ENCODE assay signal across 15 cellular contexts in genomic region chr17:9725575-9725974, GRCh38.
DNase-seq lines count a peak whose midpoint lies in the region; ATAC-seq and TF ChIP-seq lines count a peak whose summit lies in the region.
"Had no signal": no experiment of that assay in that cellular context is flagged by ENCODE, and none has a peak within 500 bp of the region (broad histone marks: within the 10 kb centered on the region; RNA-seq: fewer than 3 reads in every experiment).

No MANE protein-coding gene starts in this region.

- H2AFZ ChIP-seq in Loucy (ENCODE audit: low read length) (no peak overlapping the region), neural progenitor cell (replicated peaks) (peak overlapping the region; percentile 2)

- H3K4me1 Mint-ChIP-seq in central memory CD8-positive, alpha-beta T cell = no peaks in the 10 kb centered on the region
- H3K4me1 Mint-ChIP-seq in neural progenitor cell = peaks cover 22% of the 10 kb centered on the region
- H3K4me1 Mint-ChIP-seq in activated naive CD8-positive, alpha-beta T cell treated with anti-CD3 and anti-CD28 coated beads, Interleukin-2, amount 50 U/mL, for 24 hours = peaks cover 2% of the 10 kb centered on the region
- no peaks in the 10 kb centered on the region for H3K4me1 Mint-ChIP-seq in activated T-cell treated with anti-CD3 and anti-CD28 coated beads, Interleukin-2, amount 50 U/mL, for 24 hours (ENCODE audit: low read depth)
- H3K4me1 Mint-ChIP-seq: activated CD4-positive, alpha-beta T cell treated with anti-CD3 and anti-CD28 coated beads, Interleukin-2, amount 10 ng/mL, durations not matched to agents 7 days and 5 days had no signal

- H3K27me3 ChIP-seq in BLaER1 = no peaks in the 10 kb centered on the region
- H3K27me3 ChIP-seq in Loucy (ENCODE audit: insufficient read depth, low read length, poor library complexity, severe bottlenecking) = no peaks in the 10 kb centered on the region
- no peaks in the 10 kb centered on the region for H3K27me3 ChIP-seq in neural progenitor cell
- H3K27me3 ChIP-seq: ovary had no signal

- H3K36me3 Mint-ChIP-seq in central memory CD8-positive, alpha-beta T cell (ENCODE audit: insufficient read depth) = no peaks in the 10 kb centered on the region
- no peaks in the 10 kb centered on the region for H3K36me3 Mint-ChIP-seq in neural progenitor cell
- H3K36me3 Mint-ChIP-seq in activated naive CD8-positive, alpha-beta T cell treated with anti-CD3 and anti-CD28 coated beads, Interleukin-2, amount 50 U/mL, for 24 hours (ENCODE audit: low read depth) = no peaks in the 10 kb centered on the region
- H3K36me3 Mint-ChIP-seq in activated T-cell treated with anti-CD3 and anti-CD28 coated beads, Interleukin-2, amount 50 U/mL, for 24 hours (ENCODE audit: low read depth) = no peaks in the 10 kb centered on the region

- peak overlapping the region; percentile 32 for H3K27ac Mint-ChIP-seq in central memory CD8-positive, alpha-beta T cell (ENCODE audit: low read depth)
- peak overlapping the region; percentile 78 for H3K27ac Mint-ChIP-seq in neural progenitor cell
- no peak overlapping the region for H3K27ac Mint-ChIP-seq in activated naive CD8-positive, alpha-beta T cell treated with anti-CD3 and anti-CD28 coated beads, Interleukin-2, amount 50 U/mL, for 24 hours
- no peak overlapping the region for H3K27ac Mint-ChIP-seq in activated T-cell treated with anti-CD3 and anti-CD28 coated beads, Interleukin-2, amount 50 U/mL, for 24 hours
- H3K27ac Mint-ChIP-seq: activated CD4-positive, alpha-beta T cell treated with anti-CD3 and anti-CD28 coated beads, Interleukin-2, amount 10 ng/mL, durations not matched to agents 7 days and 5 days; activated T-cell treated with anti-CD3 and anti-CD28 coated beads, Interleukin-2, amount 50 U/mL, for 72 hours had no signal

- no peaks in the 10 kb centered on the region for H3K79me2 ChIP-seq in Loucy (ENCODE audit: insufficient read depth, low read length)
- H3K79me2 ChIP-seq in neural progenitor cell (ENCODE audit: low read depth) = no peaks in the 10 kb centered on the region

- H3K4me1 ChIP-seq in BLaER1 (peaks cover 35% of the 10 kb centered on the region), Loucy (ENCODE audit: insufficient read depth, low read length, poor library complexity, severe bottlenecking) (peaks cover 14% of the 10 kb centered on the region), neural progenitor cell (peaks cover 17% of the 10 kb centered on the region)

- ATAC-seq in central memory CD8-positive, alpha-beta T cell (replicated peaks; ENCODE audit: extremely low read depth, poor library complexity, severe bottlenecking) = no peak
- no peak for ATAC-seq in activated naive CD8-positive, alpha-beta T cell treated with anti-CD3 and anti-CD28 coated beads, Interleukin-2, amount 50 U/mL, for 24 hours
- ATAC-seq: activated T-cell treated with anti-CD3 and anti-CD28 coated beads, Interleukin-2, amount 50 U/mL, for 72 hours had no signal

- H3K36me3 ChIP-seq in BLaER1 = peaks cover 9% of the 10 kb centered on the region
- H3K36me3 ChIP-seq in Loucy (ENCODE audit: insufficient read depth, low read length) = peaks cover 13% of the 10 kb centered on the region; the same call in 1 of the 2 replicates
- H3K36me3 ChIP-seq in neural progenitor cell = no peaks in the 10 kb centered on the region
- H3K36me3 ChIP-seq: ovary had no signal

- H3K9me2 ChIP-seq in Loucy (replicated peaks; ENCODE audit: low read depth, low read length) = no peaks in the 10 kb centered on the region

- H3F3A ChIP-seq in Loucy (ENCODE audit: low read depth) (no peaks in the 10 kb centered on the region), neural progenitor cell (ENCODE audit: low read depth) (no peaks in the 10 kb centered on the region)

- H4K20me1 ChIP-seq in BLaER1 (no peaks in the 10 kb centered on the region), Loucy (ENCODE audit: insufficient read depth, low read length, poor library complexity, severe bottlenecking) (no peaks in the 10 kb centered on the region), neural progenitor cell (ENCODE audit: low read depth) (no peaks in the 10 kb centered on the region)

- no peaks in the 10 kb centered on the region for H3K9me3 ChIP-seq in BLaER1
- no peaks in the 10 kb centered on the region for H3K9me3 ChIP-seq in Loucy (ENCODE audit: insufficient read depth, low read depth, low read length)
- H3K9me3 ChIP-seq in neural progenitor cell (ENCODE audit: low read depth) = no peaks in the 10 kb centered on the region
- H3K9me3 ChIP-seq: ovary had no signal

- H3K27ac ChIP-seq in BLaER1 (no peak overlapping the region), neural progenitor cell (no peak overlapping the region)
- H3K27ac ChIP-seq: ovary had no signal

- DNase-seq in central memory CD8-positive, alpha-beta T cell (ENCODE audit: low spot score in 2 of 2) = no peak
- DNase-seq in neural progenitor cell (ENCODE audit: low spot score) = peak; percentile 77
- DNase-seq in activated naive CD8-positive, alpha-beta T cell treated with anti-CD3 and anti-CD28 coated beads, Interleukin-2, amount 50 U/mL, for 24 hours = no peak
- DNase-seq in activated T-cell treated with anti-CD3 and anti-CD28 coated beads, Interleukin-2, amount 50 U/mL, for 24 hours = no peak
- no peak for DNase-seq in OCI-M1 (lab: John Stamatoyannopoulos, UW)
- no peak for DNase-seq in HuH-7 (ENCODE audit: low spot score)
- DNase-seq: activated CD4-positive, alpha-beta T cell treated with anti-CD3 and anti-CD28 coated beads, Interleukin-2, amount 10 ng/mL, durations not matched to agents 7 days and 5 days; activated T-cell treated with anti-CD3 and anti-CD28 coated beads, Interleukin-2, amount 50 U/mL, for 72 hours; dermis blood vessel endothelial cell; EL; mesendoderm; NCI-H1105 treated with DMSO at 0.1 percent for 48 hours; ovary had no signal

- H3K4me3 Mint-ChIP-seq in central memory CD8-positive, alpha-beta T cell = no peak overlapping the region
- H3K4me3 Mint-ChIP-seq in neural progenitor cell = no peak overlapping the region
- no peak overlapping the region for H3K4me3 Mint-ChIP-seq in activated naive CD8-positive, alpha-beta T cell treated with anti-CD3 and anti-CD28 coated beads, Interleukin-2, amount 50 U/mL, for 24 hours
- H3K4me3 Mint-ChIP-seq in activated T-cell treated with anti-CD3 and anti-CD28 coated beads, Interleukin-2, amount 50 U/mL, for 24 hours = no peak overlapping the region
- H3K4me3 Mint-ChIP-seq: activated CD4-positive, alpha-beta T cell treated with anti-CD3 and anti-CD28 coated beads, Interleukin-2, amount 10 ng/mL, durations not matched to agents 7 days and 5 days; activated T-cell treated with anti-CD3 and anti-CD28 coated beads, Interleukin-2, amount 50 U/mL, for 72 hours had no signal

- H3K9ac ChIP-seq in BLaER1 (no peak overlapping the region), Loucy (ENCODE audit: low read depth, low read length, poor library complexity, severe bottlenecking) (peak overlapping the region; percentile 27), neural progenitor cell (no peak overlapping the region)

- H3K9me3 Mint-ChIP-seq in central memory CD8-positive, alpha-beta T cell = no peaks in the 10 kb centered on the region
- H3K9me3 Mint-ChIP-seq in neural progenitor cell = no peaks in the 10 kb centered on the region
- no peaks in the 10 kb centered on the region for H3K9me3 Mint-ChIP-seq in activated naive CD8-positive, alpha-beta T cell treated with anti-CD3 and anti-CD28 coated beads, Interleukin-2, amount 50 U/mL, for 24 hours
- no peaks in the 10 kb centered on the region for H3K9me3 Mint-ChIP-seq in activated T-cell treated with anti-CD3 and anti-CD28 coated beads, Interleukin-2, amount 50 U/mL, for 24 hours
- H3K9me3 Mint-ChIP-seq: activated CD4-positive, alpha-beta T cell treated with anti-CD3 and anti-CD28 coated beads, Interleukin-2, amount 10 ng/mL, durations not matched to agents 7 days and 5 days; activated T-cell treated with anti-CD3 and anti-CD28 coated beads, Interleukin-2, amount 50 U/mL, for 72 hours had no signal

- H3K4me2 ChIP-seq in BLaER1 (peak overlapping the region; percentile 47), Loucy (ENCODE audit: low read depth, low read length, poor library complexity, severe bottlenecking) (no peak overlapping the region), neural progenitor cell (peak overlapping the region; percentile 50)

- H3K4me3 ChIP-seq in BLaER1 = no peak overlapping the region
- H3K4me3 ChIP-seq in Loucy (ENCODE audit: low read length, poor library complexity, severe bottlenecking) = no peak overlapping the region
- H3K4me3 ChIP-seq in neural progenitor cell = no peak overlapping the region
- H3K4me3 ChIP-seq: ovary had no signal

- TF ChIP-seq CTCF in Loucy (conservative IDR thresholded peaks at IDR 0.05; ENCODE audit: low read length) (no peak), neural progenitor cell (IDR thresholded peaks at IDR 0.05) (peak; percentile 49)

- H3K27me3 Mint-ChIP-seq in central memory CD8-positive, alpha-beta T cell = peaks cover 53% of the 10 kb centered on the region
- H3K27me3 Mint-ChIP-seq in neural progenitor cell (ENCODE audit: insufficient read depth, low read depth) = peaks cover 5% of the 10 kb centered on the region
- H3K27me3 Mint-ChIP-seq in activated naive CD8-positive, alpha-beta T cell treated with anti-CD3 and anti-CD28 coated beads, Interleukin-2, amount 50 U/mL, for 24 hours = peaks cover 11% of the 10 kb centered on the region
- peaks cover 16% of the 10 kb centered on the region for H3K27me3 Mint-ChIP-seq in activated T-cell treated with anti-CD3 and anti-CD28 coated beads, Interleukin-2, amount 50 U/mL, for 24 hours
- H3K27me3 Mint-ChIP-seq: activated CD4-positive, alpha-beta T cell treated with anti-CD3 and anti-CD28 coated beads, Interleukin-2, amount 10 ng/mL, durations not matched to agents 7 days and 5 days had no signal

Comparison
In these comparisons a context has a peak if more than half of its experiments do, and no peak if none do; other contexts are left out.
1. H3K27ac Mint-ChIP-seq: peak in central memory CD8-positive, alpha-beta T cell (single experiment) and neural progenitor cell (single experiment); none in activated naive CD8-positive, alpha-beta T cell treated with anti-CD3 and anti-CD28 coated beads, Interleukin-2, amount 50 U/mL, for 24 hours (single experiment) and activated T-cell treated with anti-CD3 and anti-CD28 coated beads, Interleukin-2, amount 50 U/mL, for 24 hours (single experiment).